8 cellular contexts compared by ENCODE assay signal in the genomic region with DNA sequence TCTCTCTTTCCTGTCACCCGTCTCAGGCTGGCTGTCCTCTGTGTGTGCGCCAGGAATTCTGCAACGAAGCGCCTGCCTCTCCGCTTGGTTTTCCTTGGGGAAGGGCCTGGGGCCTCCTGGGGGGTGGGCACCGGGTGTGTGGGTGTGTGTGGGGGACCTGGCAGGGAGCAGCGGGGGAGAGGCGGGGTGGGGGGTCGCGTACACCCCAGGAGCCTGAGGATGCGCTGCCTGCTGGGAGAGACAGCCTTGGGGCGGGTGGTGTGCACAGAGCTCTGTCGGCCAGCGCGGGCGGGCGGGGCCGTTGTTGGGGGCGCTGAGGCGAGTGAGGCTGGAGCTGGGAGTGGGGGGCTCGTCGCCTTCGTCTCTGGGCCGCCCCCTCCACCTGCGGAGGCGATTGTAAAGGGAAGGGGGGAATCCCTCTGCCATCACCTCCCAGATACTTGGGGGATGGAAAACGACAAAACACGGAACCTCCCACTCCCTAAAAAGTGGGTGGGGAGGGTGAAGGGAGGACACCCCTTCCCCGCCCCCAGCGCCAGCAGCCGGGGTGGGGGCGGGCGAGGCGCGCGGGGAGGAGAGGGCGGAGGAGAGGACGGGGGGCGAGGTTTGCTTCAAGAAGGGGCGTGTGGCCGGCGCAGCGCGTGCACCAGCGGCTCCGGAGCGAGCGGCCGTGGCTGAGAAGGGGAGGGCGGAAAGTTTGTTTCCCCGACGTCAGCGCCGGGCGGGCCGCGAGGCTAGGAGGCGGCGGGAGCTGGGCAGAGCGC. TPM values are rescaled to one million over a fixed set of nuclear protein-coding genes. Genes with fewer than 3 reads are reported as not detected.
DNase-seq lines count a peak whose midpoint lies in the region; ATAC-seq lines count a peak whose summit lies in the region.

Gene PRRX2, plus strand, starts transcription at position 640 of the 764 bp plus-strand sequence. CDS start 221 bp downstream, outside the sequence.

- H3K9me3 Mint-ChIP-seq in activated T-helper 2 cell treated with anti-CD3 and anti-CD28 coated beads, Interferon-gamma antibody, Interleukin-2, Interleukin-4, amounts not matched to agents 10 μg/mL and 5 μg/mL and 100 μg/mL, durations not matched to agents 14 hours and 24 hours and 36 hours: no peaks in the 10 kb centered on the region

- H3K27ac Mint-ChIP-seq in activated T-helper 2 cell treated with anti-CD3 and anti-CD28 coated beads, Interferon-gamma antibody, Interleukin-2, Interleukin-4, amounts not matched to agents 10 μg/mL and 5 μg/mL and 100 μg/mL, durations not matched to agents 14 hours and 24 hours and 36 hours: no peak within 1 kb of the TSS

- peaks cover 25% of the 10 kb centered on the region for H3K27me3 Mint-ChIP-seq in activated T-helper 2 cell treated with anti-CD3 and anti-CD28 coated beads, Interferon-gamma antibody, Interleukin-2, Interleukin-4, amounts not matched to agents 10 μg/mL and 5 μg/mL and 100 μg/mL, durations not matched to agents 14 hours and 24 hours and 36 hours (ENCODE audit: low read depth)

- peak within 1 kb of the TSS; percentile 72 for H3K4me3 Mint-ChIP-seq in activated T-helper 2 cell treated with anti-CD3 and anti-CD28 coated beads, Interferon-gamma antibody, Interleukin-2, Interleukin-4, amounts not matched to agents 10 μg/mL and 5 μg/mL and 100 μg/mL, durations not matched to agents 14 hours and 24 hours and 36 hours (ENCODE audit: low read depth)

- peaks cover 5% of the 10 kb centered on the region for H3K4me1 Mint-ChIP-seq in activated T-helper 2 cell treated with anti-CD3 and anti-CD28 coated beads, Interferon-gamma antibody, Interleukin-2, Interleukin-4, amounts not matched to agents 10 μg/mL and 5 μg/mL and 100 μg/mL, durations not matched to agents 14 hours and 24 hours and 36 hours (ENCODE audit: low read depth)

- ATAC-seq in HG03095 (IDR thresholded peaks at IDR 0.05; ENCODE audit: unreplicated experiment) (no peak), GM18519 (IDR thresholded peaks at IDR 0.05; ENCODE audit: low FRiP score, unreplicated experiment) (no peak)

- DNase-seq in NCI-H345 (lab: John Stamatoyannopoulos, UW): peak; percentile 4
- no peak for DNase-seq in NCI-H345 treated with DMSO at 0.1 percent for 48 hours (lab: John Stamatoyannopoulos, UW; ENCODE audit: unreplicated experiment)
- peak; percentile 32 for DNase-seq in activated T-helper 2 cell treated with anti-CD3 and anti-CD28 coated beads, Interferon-gamma antibody, Interleukin-2, Interleukin-4, amounts not matched to agents 10 μg/mL and 5 μg/mL and 100 μg/mL, durations not matched to agents 14 hours and 24 hours and 36 hours (ENCODE audit: low spot score)
- DNase-seq in hepatic stellate cell (ENCODE audit: low spot score): peak; percentile 78
- peak; percentile 56 for DNase-seq in stimulated activated CD4-positive, alpha-beta T cell treated with anti-CD3 and anti-CD28 coated beads, Interleukin-2, amount 100 ng/mL, for 4 hours (ENCODE audit: low read depth)
- no peak for DNase-seq in RKO (ENCODE audit: low spot score)

- intact Hi-C loops in activated T-helper 2 cell treated with anti-CD3 and anti-CD28 coated beads, Interferon-gamma antibody, Interleukin-2, Interleukin-4, amounts not matched to agents 10 μg/mL and 5 μg/mL and 100 μg/mL, durations not matched to agents 14 hours and 24 hours and 36 hours (cut with micrococcal nuclease): no loop called here

- no peaks in the 10 kb centered on the region for H3K36me3 Mint-ChIP-seq in activated T-helper 2 cell treated with anti-CD3 and anti-CD28 coated beads, Interferon-gamma antibody, Interleukin-2, Interleukin-4, amounts not matched to agents 10 μg/mL and 5 μg/mL and 100 μg/mL, durations not matched to agents 14 hours and 24 hours and 36 hours (ENCODE audit: low read depth)

RNA-seq across cellular contexts. Expression of gene PRRX2, which starts in this region (rescaled TPM):
- 5.0 and 5.1 TPM in 2 replicates for total RNA-seq in activated T-helper 2 cell treated with anti-CD3 and anti-CD28 coated beads, Interferon-gamma antibody, Interleukin-2, Interleukin-4, amounts not matched to agents 10 μg/mL and 5 μg/mL and 100 μg/mL, durations not matched to agents 14 hours and 24 hours and 36 hours

Comparison
In these comparisons a context has a peak if more than half of its experiments do, and no peak if none do; other contexts are left out.
1. DNase-seq: peak in NCI-H345 (single experiment), activated T-helper 2 cell treated with anti-CD3 and anti-CD28 coated beads, Interferon-gamma antibody, Interleukin-2, Interleukin-4, amounts not matched to agents 10 μg/mL and 5 μg/mL and 100 μg/mL, durations not matched to agents 14 hours and 24 hours and 36 hours (single experiment), hepatic stellate cell (single experiment) and stimulated activated CD4-positive, alpha-beta T cell treated with anti-CD3 and anti-CD28 coated beads, Interleukin-2, amount 100 ng/mL, for 4 hours (single experiment); none in NCI-H345 treated with DMSO at 0.1 percent for 48 hours (single experiment) and RKO (single experiment).